ENCODE assay signal across 1 cellular context in the genomic region with DNA sequence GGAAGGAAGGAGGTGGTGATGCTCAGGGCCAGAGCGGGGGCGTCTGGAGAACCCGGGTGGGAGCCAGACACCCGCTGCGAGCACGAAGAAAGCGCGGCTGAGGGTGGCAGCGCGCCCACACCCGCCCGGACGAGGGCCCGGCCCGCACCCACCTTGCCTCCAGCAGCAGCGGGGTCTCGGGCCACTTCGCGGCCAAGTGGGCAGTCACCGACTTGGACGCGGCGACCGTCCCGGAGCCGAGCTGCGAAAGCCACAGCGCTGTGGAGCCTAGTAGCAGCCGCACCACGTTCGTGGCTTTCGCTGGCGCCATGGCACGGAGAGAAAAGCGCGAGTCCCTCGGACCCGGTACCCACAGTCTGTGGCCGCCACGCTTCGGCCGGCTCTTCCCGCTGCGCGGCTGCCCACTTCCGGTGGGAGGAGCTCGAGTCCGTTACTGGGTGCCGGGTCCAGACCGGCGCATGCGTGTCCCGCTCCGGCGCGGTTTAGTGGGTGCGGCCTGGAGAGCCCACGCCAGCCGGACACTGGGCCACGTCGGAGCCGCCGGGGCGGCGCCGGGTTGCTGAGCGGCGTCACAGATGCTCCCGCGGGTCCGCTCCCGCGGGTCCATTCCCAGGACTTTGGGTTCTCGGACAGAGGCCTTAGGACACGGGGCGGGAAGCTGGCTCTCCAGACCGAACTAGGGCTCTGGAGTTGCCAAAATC.
A peak's percentile ranks its signal among the peaks of the same experiment; 100 is the strongest.
TF ChIP-seq lines count a peak whose summit lies in the region.

A gene with protein sequence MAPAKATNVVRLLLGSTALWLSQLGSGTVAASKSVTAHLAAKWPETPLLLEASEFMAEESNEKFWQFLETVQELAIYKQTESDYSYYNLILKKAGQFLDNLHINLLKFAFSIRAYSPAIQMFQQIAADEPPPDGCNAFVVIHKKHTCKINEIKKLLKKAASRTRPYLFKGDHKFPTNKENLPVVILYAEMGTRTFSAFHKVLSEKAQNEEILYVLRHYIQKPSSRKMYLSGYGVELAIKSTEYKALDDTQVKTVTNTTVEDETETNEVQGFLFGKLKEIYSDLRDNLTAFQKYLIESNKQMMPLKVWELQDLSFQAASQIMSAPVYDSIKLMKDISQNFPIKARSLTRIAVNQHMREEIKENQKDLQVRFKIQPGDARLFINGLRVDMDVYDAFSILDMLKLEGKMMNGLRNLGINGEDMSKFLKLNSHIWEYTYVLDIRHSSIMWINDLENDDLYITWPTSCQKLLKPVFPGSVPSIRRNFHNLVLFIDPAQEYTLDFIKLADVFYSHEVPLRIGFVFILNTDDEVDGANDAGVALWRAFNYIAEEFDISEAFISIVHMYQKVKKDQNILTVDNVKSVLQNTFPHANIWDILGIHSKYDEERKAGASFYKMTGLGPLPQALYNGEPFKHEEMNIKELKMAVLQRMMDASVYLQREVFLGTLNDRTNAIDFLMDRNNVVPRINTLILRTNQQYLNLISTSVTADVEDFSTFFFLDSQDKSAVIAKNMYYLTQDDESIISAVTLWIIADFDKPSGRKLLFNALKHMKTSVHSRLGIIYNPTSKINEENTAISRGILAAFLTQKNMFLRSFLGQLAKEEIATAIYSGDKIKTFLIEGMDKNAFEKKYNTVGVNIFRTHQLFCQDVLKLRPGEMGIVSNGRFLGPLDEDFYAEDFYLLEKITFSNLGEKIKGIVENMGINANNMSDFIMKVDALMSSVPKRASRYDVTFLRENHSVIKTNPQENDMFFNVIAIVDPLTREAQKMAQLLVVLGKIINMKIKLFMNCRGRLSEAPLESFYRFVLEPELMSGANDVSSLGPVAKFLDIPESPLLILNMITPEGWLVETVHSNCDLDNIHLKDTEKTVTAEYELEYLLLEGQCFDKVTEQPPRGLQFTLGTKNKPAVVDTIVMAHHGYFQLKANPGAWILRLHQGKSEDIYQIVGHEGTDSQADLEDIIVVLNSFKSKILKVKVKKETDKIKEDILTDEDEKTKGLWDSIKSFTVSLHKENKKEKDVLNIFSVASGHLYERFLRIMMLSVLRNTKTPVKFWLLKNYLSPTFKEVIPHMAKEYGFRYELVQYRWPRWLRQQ (N-terminal part only) (minus strand): TSS at position 399 of the 701 bp plus-strand sequence. CDS start 89 bp downstream, at position 310.

TF ChIP-seq in K562, 482 proteins besides CTCF, POLR2A, EP300 and RAD21 (continued from another document and continues in another):
- TF ChIP-seq, protein P1, sequence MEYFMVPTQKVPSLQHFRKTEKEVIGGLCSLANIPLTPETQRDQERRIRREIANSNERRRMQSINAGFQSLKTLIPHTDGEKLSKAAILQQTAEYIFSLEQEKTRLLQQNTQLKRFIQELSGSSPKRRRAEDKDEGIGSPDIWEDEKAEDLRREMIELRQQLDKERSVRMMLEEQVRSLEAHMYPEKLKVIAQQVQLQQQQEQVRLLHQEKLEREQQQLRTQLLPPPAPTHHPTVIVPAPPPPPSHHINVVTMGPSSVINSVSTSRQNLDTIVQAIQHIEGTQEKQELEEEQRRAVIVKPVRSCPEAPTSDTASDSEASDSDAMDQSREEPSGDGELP (CRISPR knock-in tag; IDR thresholded peaks at IDR 0.05; ENCODE audit: borderline replicate concordance), result peak; percentile 72; the same call in 1 of the 2 replicates
- TF ChIP-seq, protein P2, sequence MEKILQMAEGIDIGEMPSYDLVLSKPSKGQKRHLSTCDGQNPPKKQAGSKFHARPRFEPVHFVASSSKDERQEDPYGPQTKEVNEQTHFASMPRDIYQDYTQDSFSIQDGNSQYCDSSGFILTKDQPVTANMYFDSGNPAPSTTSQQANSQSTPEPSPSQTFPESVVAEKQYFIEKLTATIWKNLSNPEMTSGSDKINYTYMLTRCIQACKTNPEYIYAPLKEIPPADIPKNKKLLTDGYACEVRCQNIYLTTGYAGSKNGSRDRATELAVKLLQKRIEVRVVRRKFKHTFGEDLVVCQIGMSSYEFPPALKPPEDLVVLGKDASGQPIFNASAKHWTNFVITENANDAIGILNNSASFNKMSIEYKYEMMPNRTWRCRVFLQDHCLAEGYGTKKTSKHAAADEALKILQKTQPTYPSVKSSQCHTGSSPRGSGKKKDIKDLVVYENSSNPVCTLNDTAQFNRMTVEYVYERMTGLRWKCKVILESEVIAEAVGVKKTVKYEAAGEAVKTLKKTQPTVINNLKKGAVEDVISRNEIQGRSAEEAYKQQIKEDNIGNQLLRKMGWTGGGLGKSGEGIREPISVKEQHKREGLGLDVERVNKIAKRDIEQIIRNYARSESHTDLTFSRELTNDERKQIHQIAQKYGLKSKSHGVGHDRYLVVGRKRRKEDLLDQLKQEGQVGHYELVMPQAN (IDR thresholded peaks at IDR 0.05; ENCODE audit: borderline replicate concordance), result peak; percentile 67
- TF ChIP-seq SP1 (CRISPR knock-in tag; IDR thresholded peaks at IDR 0.05) (peak; percentile 35; the same call in 1 of the 2 replicates), ASH1L (IDR thresholded peaks at IDR 0.05; ENCODE audit: borderline replicate concordance, low read depth, partially characterized antibody) (no peak), HNRNPL (IDR thresholded peaks at IDR 0.05; ENCODE audit: low read depth, low read length) (peak; percentile 74; the same call in 1 of the 2 replicates), ZNF436 (CRISPR knock-in tag; IDR thresholded peaks at IDR 0.05) (no peak), PML (IDR thresholded peaks at IDR 0.05; ENCODE audit: low read length) (peak; percentile 38; the same call in 1 of the 2 replicates), ZFX (CRISPR knock-in tag; IDR thresholded peaks at IDR 0.05) (peak; percentile 90), CHCHD3 (CRISPR knock-in tag; IDR thresholded peaks at IDR 0.05) (no peak), KAT2B (IDR thresholded peaks at IDR 0.05; ENCODE audit: low read depth, low read length) (no peak), SREBF1 (IDR thresholded peaks at IDR 0.05; ENCODE audit: borderline replicate concordance, low read depth, low read length) (no peak), KLF13 (tag; IDR thresholded peaks at IDR 0.05; ENCODE audit: borderline replicate concordance, low read depth) (no peak), RFX7 (CRISPR knock-in tag; IDR thresholded peaks at IDR 0.05) (no peak), ZNF586 (CRISPR knock-in tag; conservative IDR thresholded peaks at IDR 0.05) (no peak), RCOR1 (IDR thresholded peaks at IDR 0.05; ENCODE audit: borderline replicate concordance in 1 of 2, low read depth in 2 of 2, low read length in 2 of 2) (no peak)
- TF ChIP-seq, protein P3, sequence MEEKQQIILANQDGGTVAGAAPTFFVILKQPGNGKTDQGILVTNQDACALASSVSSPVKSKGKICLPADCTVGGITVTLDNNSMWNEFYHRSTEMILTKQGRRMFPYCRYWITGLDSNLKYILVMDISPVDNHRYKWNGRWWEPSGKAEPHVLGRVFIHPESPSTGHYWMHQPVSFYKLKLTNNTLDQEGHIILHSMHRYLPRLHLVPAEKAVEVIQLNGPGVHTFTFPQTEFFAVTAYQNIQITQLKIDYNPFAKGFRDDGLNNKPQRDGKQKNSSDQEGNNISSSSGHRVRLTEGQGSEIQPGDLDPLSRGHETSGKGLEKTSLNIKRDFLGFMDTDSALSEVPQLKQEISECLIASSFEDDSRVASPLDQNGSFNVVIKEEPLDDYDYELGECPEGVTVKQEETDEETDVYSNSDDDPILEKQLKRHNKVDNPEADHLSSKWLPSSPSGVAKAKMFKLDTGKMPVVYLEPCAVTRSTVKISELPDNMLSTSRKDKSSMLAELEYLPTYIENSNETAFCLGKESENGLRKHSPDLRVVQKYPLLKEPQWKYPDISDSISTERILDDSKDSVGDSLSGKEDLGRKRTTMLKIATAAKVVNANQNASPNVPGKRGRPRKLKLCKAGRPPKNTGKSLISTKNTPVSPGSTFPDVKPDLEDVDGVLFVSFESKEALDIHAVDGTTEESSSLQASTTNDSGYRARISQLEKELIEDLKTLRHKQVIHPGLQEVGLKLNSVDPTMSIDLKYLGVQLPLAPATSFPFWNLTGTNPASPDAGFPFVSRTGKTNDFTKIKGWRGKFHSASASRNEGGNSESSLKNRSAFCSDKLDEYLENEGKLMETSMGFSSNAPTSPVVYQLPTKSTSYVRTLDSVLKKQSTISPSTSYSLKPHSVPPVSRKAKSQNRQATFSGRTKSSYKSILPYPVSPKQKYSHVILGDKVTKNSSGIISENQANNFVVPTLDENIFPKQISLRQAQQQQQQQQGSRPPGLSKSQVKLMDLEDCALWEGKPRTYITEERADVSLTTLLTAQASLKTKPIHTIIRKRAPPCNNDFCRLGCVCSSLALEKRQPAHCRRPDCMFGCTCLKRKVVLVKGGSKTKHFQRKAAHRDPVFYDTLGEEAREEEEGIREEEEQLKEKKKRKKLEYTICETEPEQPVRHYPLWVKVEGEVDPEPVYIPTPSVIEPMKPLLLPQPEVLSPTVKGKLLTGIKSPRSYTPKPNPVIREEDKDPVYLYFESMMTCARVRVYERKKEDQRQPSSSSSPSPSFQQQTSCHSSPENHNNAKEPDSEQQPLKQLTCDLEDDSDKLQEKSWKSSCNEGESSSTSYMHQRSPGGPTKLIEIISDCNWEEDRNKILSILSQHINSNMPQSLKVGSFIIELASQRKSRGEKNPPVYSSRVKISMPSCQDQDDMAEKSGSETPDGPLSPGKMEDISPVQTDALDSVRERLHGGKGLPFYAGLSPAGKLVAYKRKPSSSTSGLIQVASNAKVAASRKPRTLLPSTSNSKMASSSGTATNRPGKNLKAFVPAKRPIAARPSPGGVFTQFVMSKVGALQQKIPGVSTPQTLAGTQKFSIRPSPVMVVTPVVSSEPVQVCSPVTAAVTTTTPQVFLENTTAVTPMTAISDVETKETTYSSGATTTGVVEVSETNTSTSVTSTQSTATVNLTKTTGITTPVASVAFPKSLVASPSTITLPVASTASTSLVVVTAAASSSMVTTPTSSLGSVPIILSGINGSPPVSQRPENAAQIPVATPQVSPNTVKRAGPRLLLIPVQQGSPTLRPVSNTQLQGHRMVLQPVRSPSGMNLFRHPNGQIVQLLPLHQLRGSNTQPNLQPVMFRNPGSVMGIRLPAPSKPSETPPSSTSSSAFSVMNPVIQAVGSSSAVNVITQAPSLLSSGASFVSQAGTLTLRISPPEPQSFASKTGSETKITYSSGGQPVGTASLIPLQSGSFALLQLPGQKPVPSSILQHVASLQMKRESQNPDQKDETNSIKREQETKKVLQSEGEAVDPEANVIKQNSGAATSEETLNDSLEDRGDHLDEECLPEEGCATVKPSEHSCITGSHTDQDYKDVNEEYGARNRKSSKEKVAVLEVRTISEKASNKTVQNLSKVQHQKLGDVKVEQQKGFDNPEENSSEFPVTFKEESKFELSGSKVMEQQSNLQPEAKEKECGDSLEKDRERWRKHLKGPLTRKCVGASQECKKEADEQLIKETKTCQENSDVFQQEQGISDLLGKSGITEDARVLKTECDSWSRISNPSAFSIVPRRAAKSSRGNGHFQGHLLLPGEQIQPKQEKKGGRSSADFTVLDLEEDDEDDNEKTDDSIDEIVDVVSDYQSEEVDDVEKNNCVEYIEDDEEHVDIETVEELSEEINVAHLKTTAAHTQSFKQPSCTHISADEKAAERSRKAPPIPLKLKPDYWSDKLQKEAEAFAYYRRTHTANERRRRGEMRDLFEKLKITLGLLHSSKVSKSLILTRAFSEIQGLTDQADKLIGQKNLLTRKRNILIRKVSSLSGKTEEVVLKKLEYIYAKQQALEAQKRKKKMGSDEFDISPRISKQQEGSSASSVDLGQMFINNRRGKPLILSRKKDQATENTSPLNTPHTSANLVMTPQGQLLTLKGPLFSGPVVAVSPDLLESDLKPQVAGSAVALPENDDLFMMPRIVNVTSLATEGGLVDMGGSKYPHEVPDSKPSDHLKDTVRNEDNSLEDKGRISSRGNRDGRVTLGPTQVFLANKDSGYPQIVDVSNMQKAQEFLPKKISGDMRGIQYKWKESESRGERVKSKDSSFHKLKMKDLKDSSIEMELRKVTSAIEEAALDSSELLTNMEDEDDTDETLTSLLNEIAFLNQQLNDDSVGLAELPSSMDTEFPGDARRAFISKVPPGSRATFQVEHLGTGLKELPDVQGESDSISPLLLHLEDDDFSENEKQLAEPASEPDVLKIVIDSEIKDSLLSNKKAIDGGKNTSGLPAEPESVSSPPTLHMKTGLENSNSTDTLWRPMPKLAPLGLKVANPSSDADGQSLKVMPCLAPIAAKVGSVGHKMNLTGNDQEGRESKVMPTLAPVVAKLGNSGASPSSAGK (IDR thresholded peaks at IDR 0.05), result peak; percentile 74
- TF ChIP-seq, protein P4, sequence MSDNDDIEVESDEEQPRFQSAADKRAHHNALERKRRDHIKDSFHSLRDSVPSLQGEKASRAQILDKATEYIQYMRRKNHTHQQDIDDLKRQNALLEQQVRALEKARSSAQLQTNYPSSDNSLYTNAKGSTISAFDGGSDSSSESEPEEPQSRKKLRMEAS (CRISPR knock-in tag; IDR thresholded peaks at IDR 0.05), result peak; percentile 72
- TF ChIP-seq, protein P5, sequence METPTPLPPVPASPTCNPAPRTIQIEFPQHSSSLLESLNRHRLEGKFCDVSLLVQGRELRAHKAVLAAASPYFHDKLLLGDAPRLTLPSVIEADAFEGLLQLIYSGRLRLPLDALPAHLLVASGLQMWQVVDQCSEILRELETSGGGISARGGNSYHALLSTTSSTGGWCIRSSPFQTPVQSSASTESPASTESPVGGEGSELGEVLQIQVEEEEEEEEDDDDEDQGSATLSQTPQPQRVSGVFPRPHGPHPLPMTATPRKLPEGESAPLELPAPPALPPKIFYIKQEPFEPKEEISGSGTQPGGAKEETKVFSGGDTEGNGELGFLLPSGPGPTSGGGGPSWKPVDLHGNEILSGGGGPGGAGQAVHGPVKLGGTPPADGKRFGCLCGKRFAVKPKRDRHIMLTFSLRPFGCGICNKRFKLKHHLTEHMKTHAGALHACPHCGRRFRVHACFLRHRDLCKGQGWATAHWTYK (CRISPR knock-in tag; IDR thresholded peaks at IDR 0.05), result peak; percentile 93
- TF ChIP-seq, protein P6, sequence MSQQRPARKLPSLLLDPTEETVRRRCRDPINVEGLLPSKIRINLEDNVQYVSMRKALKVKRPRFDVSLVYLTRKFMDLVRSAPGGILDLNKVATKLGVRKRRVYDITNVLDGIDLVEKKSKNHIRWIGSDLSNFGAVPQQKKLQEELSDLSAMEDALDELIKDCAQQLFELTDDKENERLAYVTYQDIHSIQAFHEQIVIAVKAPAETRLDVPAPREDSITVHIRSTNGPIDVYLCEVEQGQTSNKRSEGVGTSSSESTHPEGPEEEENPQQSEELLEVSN (IDR thresholded peaks at IDR 0.05; ENCODE audit: borderline replicate concordance in 1 of 2, extremely low read depth in 1 of 2, insufficient read depth in 1 of 2, insufficient read length in 1 of 2, low read depth in 1 of 2, low read length in 1 of 2, poor library complexity in 1 of 2, severe bottlenecking in 1 of 2), result peak; percentile 91 to 94
- TF ChIP-seq, protein P7, sequence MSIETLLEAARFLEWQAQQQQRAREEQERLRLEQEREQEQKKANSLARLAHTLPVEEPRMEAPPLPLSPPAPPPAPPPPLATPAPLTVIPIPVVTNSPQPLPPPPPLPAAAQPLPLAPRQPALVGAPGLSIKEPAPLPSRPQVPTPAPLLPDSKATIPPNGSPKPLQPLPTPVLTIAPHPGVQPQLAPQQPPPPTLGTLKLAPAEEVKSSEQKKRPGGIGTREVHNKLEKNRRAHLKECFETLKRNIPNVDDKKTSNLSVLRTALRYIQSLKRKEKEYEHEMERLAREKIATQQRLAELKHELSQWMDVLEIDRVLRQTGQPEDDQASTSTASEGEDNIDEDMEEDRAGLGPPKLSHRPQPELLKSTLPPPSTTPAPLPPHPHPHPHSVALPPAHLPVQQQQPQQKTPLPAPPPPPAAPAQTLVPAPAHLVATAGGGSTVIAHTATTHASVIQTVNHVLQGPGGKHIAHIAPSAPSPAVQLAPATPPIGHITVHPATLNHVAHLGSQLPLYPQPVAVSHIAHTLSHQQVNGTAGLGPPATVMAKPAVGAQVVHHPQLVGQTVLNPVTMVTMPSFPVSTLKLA (conservative IDR thresholded peaks at IDR 0.05), result peak; percentile 29 to 76; a peak in 2 of 4 replicates
- TF ChIP-seq, protein P8, sequence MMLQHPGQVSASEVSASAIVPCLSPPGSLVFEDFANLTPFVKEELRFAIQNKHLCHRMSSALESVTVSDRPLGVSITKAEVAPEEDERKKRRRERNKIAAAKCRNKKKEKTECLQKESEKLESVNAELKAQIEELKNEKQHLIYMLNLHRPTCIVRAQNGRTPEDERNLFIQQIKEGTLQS (IDR thresholded peaks at IDR 0.05), result 0 out of 2 replicates have a peak, but pooled peaks have one; percentile 52
- TF ChIP-seq, protein P8 (CRISPR knock-in tag; conservative IDR thresholded peaks at IDR 0.05), result no peak
